Comparison of ENCODE assay signal across 10 cellular contexts in genomic region chr12:6569312-6569711, GRCh38. TPM values are rescaled to one million over a fixed set of nuclear protein-coding genes. Genes with fewer than 3 reads are reported as not detected.
DNase-seq lines count a peak whose midpoint lies in the region; ATAC-seq and TF ChIP-seq lines count a peak whose summit lies in the region.
"Had no signal": no experiment of that assay in that cellular context is flagged by ENCODE, and none has a peak within 500 bp of the region (broad histone marks: within the 10 kb centered on the region; RNA-seq: fewer than 3 reads in every experiment).

No MANE protein-coding gene starts in this region.

- H3K36me3 ChIP-seq in GM23248 (ENCODE audit: low read depth) (peaks cover 47% of the 10 kb centered on the region), body of pancreas (replicated peaks in 1 of 2; ENCODE audit: insufficient read depth in 1 of 2, low read depth in 2 of 2) (peaks cover 15 to 32% of the 10 kb centered on the region in 2 donors)

- peak overlapping the region; percentile 94 for H3K4me2 ChIP-seq in GM23248 (ENCODE audit: unreplicated experiment)

- no peaks in the 10 kb centered on the region for H3K9me3 ChIP-seq in GM23248 (ENCODE audit: low read depth)
- H3K9me3 ChIP-seq in body of pancreas, result no peaks in the 10 kb centered on the region
- H3K9me3 ChIP-seq: thoracic aorta had no signal

- H3K9ac ChIP-seq in GM23248, result peak overlapping the region; percentile 88; the same call in 1 of the 2 replicates

- H3K4me1 Mint-ChIP-seq in activated naive CD8-positive, alpha-beta T cell (ENCODE audit: low read depth), result peaks cover 43% of the 10 kb centered on the region
- peaks cover 28% of the 10 kb centered on the region for H3K4me1 Mint-ChIP-seq in nephron progenitor cell

- TF ChIP-seq CTCF in C4-2B (conservative IDR thresholded peaks at IDR 0.05) (no peak), nephron progenitor cell (IDR thresholded peaks at IDR 0.05) (no peak), body of pancreas (IDR thresholded peaks at IDR 0.05) (no peak)

- H3K27ac ChIP-seq in C4-2B (peak overlapping the region; percentile 92), GM23248 (peak overlapping the region; percentile 89), body of pancreas (peak overlapping the region in 1 of 4 donors; percentile 16)

- peak overlapping the region; percentile 64 for H3K4me3 Mint-ChIP-seq in activated naive CD8-positive, alpha-beta T cell
- peak overlapping the region; percentile 99 for H3K4me3 Mint-ChIP-seq in nephron progenitor cell

- H2AFZ ChIP-seq in GM23248, result no peak overlapping the region

- in situ Hi-C loops in GM23248 (cut with MboI), result no loop called here

- TF ChIP-seq POLR2A in body of pancreas (IDR thresholded peaks at IDR 0.05), result no peak

- no peaks in the 10 kb centered on the region for H3K27me3 Mint-ChIP-seq in activated naive CD8-positive, alpha-beta T cell
- no peaks in the 10 kb centered on the region for H3K27me3 Mint-ChIP-seq in nephron progenitor cell (ENCODE audit: low read depth, poor library complexity)

- H3K4me1 ChIP-seq in GM23248 (ENCODE audit: insufficient read depth) (peaks cover 16% of the 10 kb centered on the region), body of pancreas (peaks cover 26% of the 10 kb centered on the region)

- H3K27ac Mint-ChIP-seq in activated naive CD8-positive, alpha-beta T cell, result no peak overlapping the region
- peak overlapping the region; percentile 51 for H3K27ac Mint-ChIP-seq in nephron progenitor cell

- no peaks in the 10 kb centered on the region for H4K20me1 ChIP-seq in GM23248 (ENCODE audit: insufficient read depth)

- peaks cover 14% of the 10 kb centered on the region for H3K36me3 Mint-ChIP-seq in activated naive CD8-positive, alpha-beta T cell
- H3K36me3 Mint-ChIP-seq in nephron progenitor cell (ENCODE audit: low read depth), result peaks cover 60% of the 10 kb centered on the region

- H3K4me3 ChIP-seq in GM23248 (peak overlapping the region; percentile 93), body of pancreas (no peak overlapping the region)

- H3F3A ChIP-seq in GM23248 (ENCODE audit: insufficient read depth), result peaks cover 53% of the 10 kb centered on the region

- intact Hi-C loops in body of pancreas (cut with DNase I), result no loop called here

- DNase-seq in GM23248 (no peak), nephron progenitor cell (no peak), NOMO-1 (lab: John Stamatoyannopoulos, UW; ENCODE audit: unreplicated experiment in 2 of 2) (no peak), body of pancreas (no peak)
- DNase-seq in stimulated activated CD4-positive, alpha-beta T cell treated with anti-CD3 and anti-CD28 coated beads, Interleukin-12 subunit alpha, Interleukin-12 subunit beta, amount 100 ng/mL, for 4 hours, result no peak
- DNase-seq in stimulated activated CD4-positive, alpha-beta T cell treated with anti-CD3 and anti-CD28 coated beads, Interleukin-1b, Interleukin-23, amount 100 ng/mL, for 48 hours, result no peak
- DNase-seq: hypothalamus had no signal

- H3K9me3 Mint-ChIP-seq in activated naive CD8-positive, alpha-beta T cell (ENCODE audit: low read depth), result no peaks in the 10 kb centered on the region
- H3K9me3 Mint-ChIP-seq in nephron progenitor cell, result no peaks in the 10 kb centered on the region

- ATAC-seq in body of pancreas, result no peak

- H3K79me2 ChIP-seq in GM23248 (ENCODE audit: insufficient read depth), result peaks cover 51% of the 10 kb centered on the region

- WGBS in GM23248 (ENCODE audit: low coverage in 1 of 2, low lambda C conversion rate in 2 of 2, missing lambda C conversion rate in 2 of 2), 2 experiments, result 83 to 89% methylated on average over 12 of the region's 12 CpGs
- WGBS in body of pancreas, 2 donors, result 72 to 80% methylated on average over 12 of the region's 12 CpGs

- H3K9me2 ChIP-seq in GM23248 (ENCODE audit: insufficient read depth), result no peaks in the 10 kb centered on the region

- H3K27me3 ChIP-seq in GM23248 (replicated peaks; ENCODE audit: insufficient read depth), result no peaks in the 10 kb centered on the region
- H3K27me3 ChIP-seq in body of pancreas, result no peaks in the 10 kb centered on the region

RNA-seq across cellular contexts. Expression of gene NOP2, which starts 1.2 kb away (rescaled TPM):
- total RNA-seq in GM23248 (2014; rRNA removed; shearing (Covaris generic)), result 44.3 TPM in 2 replicates
- 27.0 and 31.8 TPM in 2 replicates for polyA plus RNA-seq in GM23248 (2016; fragmentation: Nextera tagmentation; extraction: Ambion mirVana)
- 10 to 100 TPM; 10.9 to 83.1 TPM for total RNA-seq in body of pancreas

RNA-seq across cellular contexts. Expression of gene IFFO1, which starts 13.5 kb away (rescaled TPM):
- total RNA-seq in GM23248 (2014; rRNA removed; shearing (Covaris generic)), result 18.0 and 19.7 TPM in 2 replicates
- polyA plus RNA-seq in GM23248 (2016; fragmentation: Nextera tagmentation; extraction: Ambion mirVana), result 14.5 and 19.2 TPM in 2 replicates
- total RNA-seq in body of pancreas, result 10 to 100 TPM; 11.4 to 13.2 TPM

RNA-seq across cellular contexts. Expression of gene GAPDH, which starts 35.0 kb away (rescaled TPM):
- total RNA-seq in GM23248 (2014; rRNA removed; shearing (Covaris generic)), result 6,196 and 7,726 TPM in 2 replicates
- polyA plus RNA-seq in GM23248 (2016; fragmentation: Nextera tagmentation; extraction: Ambion mirVana), result 7,868 and 8,138 TPM in 2 replicates
- 100 to 1,000 TPM; 311 to 476 TPM for total RNA-seq in body of pancreas

RNA-seq across cellular contexts. Expression of gene CHD4, which starts 37.9 kb away (rescaled TPM):
- total RNA-seq in GM23248 (2014; rRNA removed; shearing (Covaris generic)), result 148 and 171 TPM in 2 replicates
- 61.5 and 72.1 TPM in 2 replicates for polyA plus RNA-seq in GM23248 (2016; fragmentation: Nextera tagmentation; extraction: Ambion mirVana)
- 100 to 1,000 TPM; 114 to 122 TPM for total RNA-seq in body of pancreas

Comparison
In these comparisons a context has a peak if more than half of its experiments do, and no peak if none do; other contexts are left out.
1. RNA of gene GAPDH, which starts 35.0 kb away (total RNA-seq): 6,196 to 7,726 TPM in GM23248; 311 to 476 TPM in body of pancreas; every median in the first group is over 10 times any median in the second.